Comparison of ENCODE assay signal across 6 cellular contexts in the genomic region with DNA sequence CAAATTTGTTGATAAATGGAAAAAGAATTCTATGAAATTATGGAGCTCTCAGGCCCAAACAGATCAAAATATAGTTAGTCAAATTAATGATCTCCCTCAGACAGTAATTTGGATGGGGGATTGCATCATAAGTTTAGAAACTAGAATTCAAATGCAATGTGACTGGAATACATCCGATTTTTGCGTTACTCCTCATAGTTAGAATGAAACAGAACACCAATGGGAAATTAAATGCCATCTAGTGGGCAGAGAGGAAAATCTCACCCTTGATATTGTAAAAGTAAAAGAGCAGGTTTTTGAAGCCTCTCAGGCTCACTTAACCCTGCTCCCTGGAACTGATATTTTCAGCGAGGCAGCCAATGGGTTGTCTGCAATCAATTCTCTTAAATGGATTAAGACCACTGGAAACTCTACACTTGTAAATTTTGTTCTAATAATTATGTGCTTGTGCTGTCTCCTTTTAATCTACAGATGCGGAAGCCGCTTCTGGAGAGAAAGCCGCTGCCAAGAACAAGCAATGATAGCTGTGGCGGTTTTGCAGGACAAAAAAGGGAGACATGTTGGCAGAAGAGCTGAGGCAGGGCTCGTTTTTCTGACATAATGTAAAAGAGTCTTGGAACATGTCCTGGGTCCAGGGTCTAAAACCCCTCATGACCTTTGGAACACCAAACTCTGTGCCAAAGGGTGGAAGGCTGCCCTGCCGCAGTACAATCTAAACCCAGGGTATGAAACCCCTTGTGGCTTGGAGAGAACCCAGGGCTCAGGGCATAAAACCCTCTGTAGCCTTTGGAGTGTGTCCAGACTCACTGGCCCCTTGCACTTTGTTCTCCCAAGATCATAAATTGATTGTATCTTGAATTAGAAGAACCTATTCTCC. TPM values are rescaled to one million over a fixed set of nuclear protein-coding genes. Genes with fewer than 3 reads are reported as not detected.
DNase-seq lines count a peak whose midpoint lies in the region; ATAC-seq and TF ChIP-seq lines count a peak whose summit lies in the region.

No MANE protein-coding gene starts in this region.

- H3K27me3 ChIP-seq in hepatocyte, result no peaks in the 10 kb centered on the region

- ATAC-seq in HG02885 (IDR thresholded peaks at IDR 0.05; ENCODE audit: poor library complexity, unreplicated experiment) (no peak), GM21423 (IDR thresholded peaks at IDR 0.05; ENCODE audit: unreplicated experiment) (no peak)

- H3K27ac ChIP-seq in OCI-LY7 (ENCODE audit: low read depth, low read length, poor library complexity, severe bottlenecking) (no peak overlapping the region), hepatocyte (no peak overlapping the region)

- no peak for DNase-seq in GM12864 (ENCODE audit: low read depth)
- DNase-seq in OCI-LY7 (ENCODE audit: low spot score), result peak; percentile 53
- DNase-seq in hepatocyte (ENCODE audit: low spot score), result peak; percentile 46
- no peak for DNase-seq in SKM-1 treated with dmso at 0.1 percent for 144 hours (lab: John Stamatoyannopoulos, UW; ENCODE audit: unreplicated experiment)

- H3K4me1 ChIP-seq in OCI-LY7 (ENCODE audit: insufficient read depth, low read length, poor library complexity, severe bottlenecking), result no peaks in the 10 kb centered on the region
- H3K4me1 ChIP-seq in hepatocyte (ENCODE audit: insufficient read depth), result peaks cover 5% of the 10 kb centered on the region

- H3K9me2 ChIP-seq in OCI-LY7 (ENCODE audit: insufficient read depth, low read length) (no peaks in the 10 kb centered on the region), hepatocyte (replicated peaks; ENCODE audit: insufficient read depth) (no peaks in the 10 kb centered on the region)

- BruUV-seq in OCI-LY7 (replicated peaks; lab: Mats Ljungman, UMichigan), result no TSS peak

- no peaks in the 10 kb centered on the region for H3K9me3 ChIP-seq in OCI-LY7 (ENCODE audit: low read length)
- H3K9me3 ChIP-seq in hepatocyte (ENCODE audit: low read depth), result no peaks in the 10 kb centered on the region

- POLR2A ChIA-PET in OCI-LY7 (lab: Charles Lee), result interaction anchor here (0.6 kb wide), 1 partner anchor 229 kb away, joined by 9 read pairs; no protein-coding TSS in a partner anchor

- H2AFZ ChIP-seq in OCI-LY7 (ENCODE audit: low read length) (no peak overlapping the region), hepatocyte (no peak overlapping the region)

- H4K20me1 ChIP-seq in OCI-LY7 (ENCODE audit: insufficient read depth, low read length) (no peaks in the 10 kb centered on the region; the same call in 1 of the 2 replicates), hepatocyte (ENCODE audit: insufficient read depth, poor library complexity, severe bottlenecking) (no peaks in the 10 kb centered on the region)

- H3K36me3 ChIP-seq in OCI-LY7 (ENCODE audit: insufficient read depth, low read length), result peaks cover 13% of the 10 kb centered on the region
- no peaks in the 10 kb centered on the region for H3K36me3 ChIP-seq in hepatocyte (replicated peaks; ENCODE audit: insufficient read depth, low read depth)

- intact Hi-C loops in OCI-LY7 (cut with micrococcal nuclease; ENCODE audit: unreplicated experiment), result loop anchor here (10.0 kb wide), 1 partner anchor 799 kb away; no protein-coding TSS in a partner anchor

- WGBS in hepatocyte (ENCODE audit: low lambda C conversion rate, missing lambda C conversion rate), result 66% methylated on average over 9 of the region's 9 CpGs

- H3K79me2 ChIP-seq in OCI-LY7 (ENCODE audit: insufficient read depth, low read depth, low read length), result no peaks in the 10 kb centered on the region
- H3K79me2 ChIP-seq in hepatocyte, result peaks cover 4% of the 10 kb centered on the region

- no peak overlapping the region for H3K4me3 ChIP-seq in GM12864 (ENCODE audit: low read depth, low read length)
- no peak overlapping the region for H3K4me3 ChIP-seq in OCI-LY7 (ENCODE audit: low read depth, low read length, poor library complexity, severe bottlenecking)
- no peak overlapping the region for H3K4me3 ChIP-seq in hepatocyte

- H3K4me2 ChIP-seq in OCI-LY7 (ENCODE audit: low read length) (no peak overlapping the region), hepatocyte (no peak overlapping the region)

- TF ChIP-seq CTCF in GM12864 (IDR thresholded peaks at IDR 0.05; ENCODE audit: low read depth, low read length, missing control alignments), result peak; percentile 37
- peak; percentile 86 for TF ChIP-seq CTCF in OCI-LY7 (conservative IDR thresholded peaks at IDR 0.05; ENCODE audit: low read length)
- peak; percentile 60 for TF ChIP-seq CTCF in hepatocyte (IDR thresholded peaks at IDR 0.05; ENCODE audit: poor library complexity)

- CTCF ChIA-PET in OCI-LY7 (lab: Charles Lee; ENCODE audit: unreplicated experiment), result no interaction called here

RNA-seq across cellular contexts. Expression of a gene that starts 12.9 kb away (rescaled TPM):
- 21.4 and 28.6 TPM in 2 replicates for total RNA-seq in OCI-LY7 (2014; rRNA removed; shearing (Covaris generic))
- total RNA-seq in OCI-LY7 (2022) (20.6 and 24.0 TPM in 2 replicates), hepatocyte (11.4 and 14.3 TPM in 2 replicates)
- polyA plus RNA-seq in hepatocyte, result 3.9 and 6.2 TPM in 2 replicates

RNA-seq across cellular contexts. Expression of a gene that starts 14.7 kb away (rescaled TPM):
- total RNA-seq in OCI-LY7 (2014; rRNA removed; shearing (Covaris generic)), result 27.4 and 30.4 TPM in 2 replicates
- total RNA-seq in OCI-LY7 (2022) (42.6 and 50.1 TPM in 2 replicates), hepatocyte (11.4 and 16.1 TPM in 2 replicates)
- polyA plus RNA-seq in hepatocyte, result 19.2 and 40.0 TPM in 2 replicates

RNA-seq across cellular contexts. Expression of a gene that starts 31.7 kb away (rescaled TPM):
- 0.57 and 2.1 TPM in 2 replicates for total RNA-seq in OCI-LY7 (2014; rRNA removed; shearing (Covaris generic))
- total RNA-seq in OCI-LY7 (2022) (1.5 and 1.7 TPM in 2 replicates), hepatocyte (6.1 and 8.2 TPM in 2 replicates)
- polyA plus RNA-seq in hepatocyte, result 2.8 and 3.2 TPM in 2 replicates

RNA-seq across cellular contexts. Expression of a gene that starts 44.0 kb away (rescaled TPM):
- 4.6 and 5.7 TPM in 2 replicates for total RNA-seq in OCI-LY7 (2014; rRNA removed; shearing (Covaris generic))
- 9.0 and 13.6 TPM in 2 replicates for total RNA-seq in OCI-LY7 (2022)
- 5.4 and 8.8 TPM in 2 replicates for total RNA-seq in hepatocyte
- 3.7 and 4.6 TPM in 2 replicates for polyA plus RNA-seq in hepatocyte

RNA-seq across cellular contexts. Expression of a gene that starts 53.9 kb away (rescaled TPM):
- total RNA-seq in OCI-LY7 (2014; rRNA removed; shearing (Covaris generic)), result 22.7 and 25.0 TPM in 2 replicates
- total RNA-seq in OCI-LY7 (2022) (45.9 and 52.5 TPM in 2 replicates), hepatocyte (36.8 and 60.5 TPM in 2 replicates)
- polyA plus RNA-seq in hepatocyte, result 8.8 and 11.5 TPM in 2 replicates

Comparison
In these comparisons a context has a peak if more than half of its experiments do, and no peak if none do; other contexts are left out.
1. DNase-seq: peak in OCI-LY7 (single experiment) and hepatocyte (single experiment); none in GM12864 (single experiment) and SKM-1 treated with dmso at 0.1 percent for 144 hours (single experiment).
2. Peak in every context shown above with its lines, with median percentiles within 50 percentile points of each other: CTCF ChIP-seq.